In the genomic region with DNA sequence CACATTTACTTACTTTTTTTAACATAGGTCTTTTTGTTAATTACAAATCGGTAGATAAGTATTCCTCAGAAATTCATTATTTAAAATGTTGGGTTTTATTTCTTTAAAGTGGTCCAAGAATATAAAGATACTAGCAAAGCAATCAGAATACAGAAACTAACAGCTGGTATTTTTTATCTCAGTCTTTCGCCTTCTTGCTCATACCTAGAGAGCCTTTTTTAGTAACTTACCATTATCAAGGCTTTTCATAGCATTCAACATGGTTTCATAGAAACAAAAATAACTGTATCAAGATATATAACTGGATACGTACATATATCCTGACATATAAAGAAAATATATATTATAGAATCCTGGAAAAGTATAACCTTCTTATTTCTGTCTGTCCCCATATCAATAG, we compare ENCODE assay signal across 20 cellular contexts.
"Had no signal": no experiment of that assay in that cellular context is flagged by ENCODE, and none has a peak within 500 bp of the region (broad histone marks: within the 10 kb centered on the region; RNA-seq: fewer than 3 reads in every experiment).

No MANE protein-coding gene starts in this region.

- H3K4me3 ChIP-seq: heart left ventricle, pancreas, thoracic aorta, upper lobe of left lung had no signal

- H3K27ac ChIP-seq: heart left ventricle, pancreas, thoracic aorta, upper lobe of left lung, VCaP had no signal

- DNase-seq: activated CD4-positive, alpha-beta memory T cell treated with anti-CD3 and anti-CD28 coated beads, Interleukin-2, amount 10 ng/mL, durations not matched to agents 7 days and 5 days; activated CD4-positive, alpha-beta T cell treated with anti-CD3 and anti-CD28 coated beads, Interleukin-2, amount 10 ng/mL, durations not matched to agents 24 days and 14 days; activated T-cell treated with anti-CD3 and anti-CD28 coated beads, Interleukin-2, amount 50 U/mL, for 1 hour; aorta; caudate nucleus; effector CD4-positive, alpha-beta T cell; heart left ventricle; islet precursor cell; left cardiac atrium; mesenchymal stem cell; nephron progenitor cell; pancreas; right cardiac atrium; stimulated activated CD4-positive, alpha-beta T cell treated with anti-CD3 and anti-CD28 coated beads, Interleukin-4, amount 100 ng/mL, for 24 hours; stimulated activated naive CD4-positive, alpha-beta T cell treated with Interleukin-2 at 50 U/mL for 16 hours; upper lobe of left lung had no signal

- ATAC-seq: activated CD4-positive, CD25-positive, alpha-beta regulatory T cell treated with anti-CD3 and anti-CD28 coated beads, Interleukin-2, amount 50 U/mL, for 24 hours; activated naive CD4-positive, alpha-beta T cell treated with anti-CD3 and anti-CD28 coated beads, Interleukin-2, amount 50 U/mL, for 72 hours; heart left ventricle; left cardiac atrium; pancreas; right cardiac atrium had no signal

- H3K4me1 ChIP-seq: heart left ventricle, pancreas, upper lobe of left lung had no signal

- H3K9me3 ChIP-seq: heart left ventricle, pancreas, thoracic aorta, upper lobe of left lung had no signal

- H3K27me3 ChIP-seq: heart left ventricle, pancreas, upper lobe of left lung had no signal

- H3K36me3 ChIP-seq: heart left ventricle, pancreas, thoracic aorta, upper lobe of left lung had no signal
